ENCODE assay signal across 29 cellular contexts in the genomic region with DNA sequence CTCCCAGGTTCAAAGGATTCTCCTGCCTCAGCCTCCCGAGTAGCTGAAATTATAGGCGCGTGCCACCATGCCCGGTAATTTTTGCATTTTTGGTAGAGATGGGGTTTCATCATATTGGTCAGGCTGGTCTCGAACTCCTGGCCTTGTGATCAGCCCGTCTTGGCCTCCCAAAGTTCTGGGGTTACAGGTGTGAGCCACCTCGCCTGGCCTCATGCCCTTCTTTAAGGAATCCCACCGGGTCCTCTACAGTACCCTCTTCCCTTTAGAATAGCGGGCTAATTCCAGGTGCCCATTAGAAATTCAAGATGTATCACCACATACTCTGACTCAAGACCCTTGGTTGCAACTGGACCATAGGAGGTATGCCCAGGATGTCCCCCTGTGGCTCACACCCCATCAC.
DNase-seq lines count a peak whose midpoint lies in the region; ATAC-seq, FAIRE-seq and TF ChIP-seq lines count a peak whose summit lies in the region.
"Had no signal": no experiment of that assay in that cellular context is flagged by ENCODE, and none has a peak within 500 bp of the region (broad histone marks: within the 10 kb centered on the region; RNA-seq: fewer than 3 reads in every experiment).

No MANE protein-coding gene starts in this region.

- no peaks in the 10 kb centered on the region for H3K27me3 ChIP-seq in H1 (replicated peaks in 1 of 4; ENCODE audit: control insufficient read depth in 3 of 4, extremely low read depth in 1 of 4, insufficient read depth in 3 of 4, low read length in 3 of 4)
- H3K27me3 ChIP-seq: BE2C, BLaER1 had no signal

- TF ChIP-seq RAD21 in H1 (IDR thresholded peaks at IDR 0.05 in 1 of 2, conservative IDR thresholded peaks at IDR 0.05 in 1 of 2; ENCODE audit: low read depth in 2 of 2, low read length in 2 of 2), result no peak

- ATAC-seq in GM19324 (IDR thresholded peaks at IDR 0.05; ENCODE audit: low FRiP score, unreplicated experiment), result no peak
- ATAC-seq: GM12878 had no signal

- H3K27me3 Mint-ChIP-seq in osteocyte (ENCODE audit: unreplicated experiment), result no peaks in the 10 kb centered on the region
- H3K27me3 Mint-ChIP-seq: CD4-positive, CD25-positive, alpha-beta regulatory T cell had no signal

- H4K20me1 ChIP-seq in H1 (replicated peaks in 1 of 2; ENCODE audit: control insufficient read depth in 1 of 2, insufficient read depth in 2 of 2, low read length in 2 of 2), result no peaks in the 10 kb centered on the region
- H4K20me1 ChIP-seq: BLaER1 had no signal

- no peak for TF ChIP-seq EP300 in H1 (IDR thresholded peaks at IDR 0.05; ENCODE audit: borderline replicate concordance in 1 of 2, low read depth in 2 of 2, low read length in 2 of 2)

- H3K27ac Mint-ChIP-seq in osteocyte (ENCODE audit: unreplicated experiment), result no peak overlapping the region
- H3K27ac Mint-ChIP-seq: CD4-positive, alpha-beta memory T cell; CD4-positive, CD25-positive, alpha-beta regulatory T cell; CD8-positive, alpha-beta memory T cell had no signal

- no peaks in the 10 kb centered on the region for H3K79me1 ChIP-seq in H1 (ENCODE audit: low read depth, low read length)

- CTCF ChIA-PET in HEK293 (lab: Yijun Ruan, JAX) (interaction anchor here (0.6 to 1.2 kb wide), 2 partner anchors 9 to 209 kb away, joined by 4 to 5 read pairs; no protein-coding TSS in a partner anchor), H1 (lab: Charles Lee; ENCODE audit: partially characterized antibody) (interaction anchor here (1.2 kb wide), 1 partner anchor 9 kb away, joined by 3 read pairs; no protein-coding TSS in a partner anchor)

- no peak overlapping the region; the same call in 1 of the 2 replicates for H2BK12ac ChIP-seq in H1 (ENCODE audit: low read depth, low read length)

- H2AFZ ChIP-seq in H1 (ENCODE audit: low read length), result no peak overlapping the region

- H3K4me1 Mint-ChIP-seq in osteocyte (ENCODE audit: unreplicated experiment), result no peaks in the 10 kb centered on the region
- H3K4me1 Mint-ChIP-seq: CD14-positive monocyte; CD4-positive, alpha-beta memory T cell; CD4-positive, CD25-positive, alpha-beta regulatory T cell; CD8-positive, alpha-beta memory T cell had no signal

- WGBS in H1 (ENCODE audit: extremely low coverage in 1 of 2, insufficient coverage in 1 of 2, insufficient read length in 1 of 2, insufficient replicate concordance in 2 of 2, low coverage in 1 of 2, low lambda C conversion rate in 2 of 2, missing lambda C conversion rate in 1 of 2), 2 experiments, result 94% methylated on average over 9 of the region's 9 CpGs; no CpG with 5 or more reads in 1 of the 2 experiments

- no peaks in the 10 kb centered on the region for H3K36me3 ChIP-seq in HEK293 (ENCODE audit: control insufficient read depth in 2 of 2, insufficient read depth in 1 of 2, low read length in 2 of 2)
- no peaks in the 10 kb centered on the region for H3K36me3 ChIP-seq in H1 (ENCODE audit: control insufficient read depth in 2 of 4, insufficient read depth in 4 of 4, low read length in 3 of 4)
- H3K36me3 ChIP-seq: BE2C, BLaER1 had no signal

- H3K14ac ChIP-seq in H1 (ENCODE audit: insufficient read length), result no peak overlapping the region

- H3K4me2 ChIP-seq in H1 (ENCODE audit: insufficient read depth in 1 of 2, low read depth in 2 of 2, low read length in 2 of 2), result no peak overlapping the region
- H3K4me2 ChIP-seq: BLaER1 had no signal

- no peaks in the 10 kb centered on the region for H3K36me3 Mint-ChIP-seq in osteocyte (ENCODE audit: unreplicated experiment)
- H3K36me3 Mint-ChIP-seq: CD14-positive monocyte; CD4-positive, alpha-beta memory T cell; CD4-positive, CD25-positive, alpha-beta regulatory T cell; CD8-positive, alpha-beta memory T cell had no signal

- no peak overlapping the region for H2BK20ac ChIP-seq in H1 (ENCODE audit: low read length)

- no peak overlapping the region for H3K4me3 ChIP-seq in HEK293 (ENCODE audit: low read depth, low read length)
- H3K4me3 ChIP-seq in H1 (ENCODE audit: extremely low read depth in 1 of 4, insufficient read depth in 2 of 4, low read depth in 3 of 4, low read length in 4 of 4), result no peak overlapping the region
- H3K4me3 ChIP-seq: BLaER1, GM12878 had no signal

- no peak overlapping the region for H2BK15ac ChIP-seq in H1 (ENCODE audit: low read length)

- no peak for TF ChIP-seq POLR2A in H1 (IDR thresholded peaks at IDR 0.05; ENCODE audit: control extremely low read depth in 1 of 2, low read depth in 2 of 2, low read length in 2 of 2)

- no peaks in the 10 kb centered on the region; the same call in 1 of the 2 replicates for H3K23me2 ChIP-seq in H1 (ENCODE audit: low read depth, low read length)

- POLR2A ChIA-PET in HEK293 (lab: Yijun Ruan, JAX), result no interaction called here
- POLR2A ChIA-PET in H1 (lab: Charles Lee; ENCODE audit: partially characterized antibody), result no interaction called here

- H4K8ac ChIP-seq in H1 (ENCODE audit: extremely low read depth, insufficient read depth, low read length), result no peak overlapping the region

- H3K56ac ChIP-seq in H1 (replicated peaks; ENCODE audit: insufficient read length, low read depth, low read length), result no peak overlapping the region

- peak overlapping the region; percentile 79 for H3K4ac ChIP-seq in H1 (replicated peaks; ENCODE audit: insufficient read length, low read depth, low read length)

- no peak overlapping the region for H3K4me3 Mint-ChIP-seq in osteocyte (ENCODE audit: unreplicated experiment)
- H3K4me3 Mint-ChIP-seq: CD14-positive monocyte; CD4-positive, alpha-beta memory T cell; CD4-positive, CD25-positive, alpha-beta regulatory T cell; CD8-positive, alpha-beta memory T cell had no signal

- no peak overlapping the region for H4K91ac ChIP-seq in H1 (replicated peaks; ENCODE audit: insufficient read length, low read length)

- H3K18ac ChIP-seq in H1 (ENCODE audit: extremely low read depth, low read length), result no peak overlapping the region

- H3K79me2 ChIP-seq in H1 (ENCODE audit: control insufficient read depth in 1 of 2, insufficient read depth in 2 of 2, low read length in 2 of 2), result no peaks in the 10 kb centered on the region

- no peak overlapping the region for H4K5ac ChIP-seq in H1 (ENCODE audit: insufficient read length, low read depth, low read length)

- no peak overlapping the region for H2BK120ac ChIP-seq in H1 (replicated peaks; ENCODE audit: low read depth, low read length)

- H3K9me3 Mint-ChIP-seq in osteocyte (ENCODE audit: unreplicated experiment), result peaks cover 13% of the 10 kb centered on the region

- FAIRE-seq in H1 (lab: Jason Lieb, UNC), result no peak
- FAIRE-seq: A204.1, GM12878, GM12892, GM18507, GM19239 had no signal

- H2BK5ac ChIP-seq in H1 (ENCODE audit: low read depth, low read length), result no peak overlapping the region

- H2AK5ac ChIP-seq in H1 (ENCODE audit: low read depth, low read length), result no peak overlapping the region

- DNase-seq in H1 (ENCODE audit: low read depth in 1 of 2, low spot score in 2 of 2), result no peak
- peak; percentile 73 for DNase-seq in osteocyte (ENCODE audit: extremely low spot score, unreplicated experiment)
- no peak for DNase-seq in NCI-H187 (lab: John Stamatoyannopoulos, UW)
- no peak for DNase-seq in UCSD-AML1 (lab: John Stamatoyannopoulos, UW; ENCODE audit: unreplicated experiment)
- no peak for DNase-seq in NCI-H524 treated with DMSO at 0.1 percent for 48 hours (lab: John Stamatoyannopoulos, UW)
- DNase-seq: 8988T; ACHN; BE2C; C1 segment of cervical spinal cord; CD4-positive, alpha-beta memory T cell; CD4-positive, CD25-positive, alpha-beta regulatory T cell; CD8-positive, alpha-beta memory T cell; COR-L47; DMS 273 treated with DMSO at 0.1 percent for 48 hours; DMS153; DMS53; DMS79; DND-41; EL; GDM1 had no signal

- H3K27ac ChIP-seq in HEK293 (ENCODE audit: extremely low read depth, low read depth, low read length), result no peak overlapping the region
- no peak overlapping the region for H3K27ac ChIP-seq in H1 (ENCODE audit: low read depth, low read length)
- H3K27ac ChIP-seq: BLaER1 had no signal

- H3K4me1 ChIP-seq in HEK293 (ENCODE audit: control insufficient read depth, insufficient read depth, low read length), result peaks cover 6% of the 10 kb centered on the region
- peaks cover 0 to 3% (median 0%) of the 10 kb centered on the region in 4 experiments; a peak in 1 of 7 replicates for H3K4me1 ChIP-seq in H1 (replicated peaks in 1 of 4; ENCODE audit: control insufficient read depth in 3 of 4, insufficient read depth in 4 of 4, low read length in 3 of 4)
- H3K4me1 ChIP-seq: BLaER1 had no signal

- TF ChIP-seq CTCF in HEK293 (tag by site-specific recombination; IDR thresholded peaks at IDR 0.05), result no peak
- no peak for TF ChIP-seq CTCF in H1 (IDR thresholded peaks at IDR 0.05; ENCODE audit: control extremely low read depth in 1 of 3, insufficient read depth in 1 of 3, low read depth in 1 of 3, low read length in 3 of 3)
- no peak for TF ChIP-seq CTCF in osteocyte (IDR thresholded peaks at IDR 0.05)

- no peaks in the 10 kb centered on the region for H3K9me3 ChIP-seq in HEK293 (ENCODE audit: control insufficient read depth, insufficient read depth, low read depth, low read length)
- H3K9me3 ChIP-seq in H1 (ENCODE audit: insufficient read depth in 2 of 2, low read depth in 1 of 2, low read length in 1 of 2), result no peaks in the 10 kb centered on the region
- H3K9me3 ChIP-seq: BE2C, BLaER1 had no signal

- H3K9ac ChIP-seq in H1 (replicated peaks in 1 of 4; ENCODE audit: extremely low read depth in 1 of 4, low read depth in 3 of 4, low read length in 3 of 4), result no peak overlapping the region
- H3K9ac ChIP-seq: BLaER1 had no signal

- H3K23ac ChIP-seq in H1 (ENCODE audit: insufficient read length), result no peak overlapping the region

TF ChIP-seq in H1, 55 proteins besides CTCF, POLR2A, EP300 and RAD21:
- TF ChIP-seq, protein P1, sequence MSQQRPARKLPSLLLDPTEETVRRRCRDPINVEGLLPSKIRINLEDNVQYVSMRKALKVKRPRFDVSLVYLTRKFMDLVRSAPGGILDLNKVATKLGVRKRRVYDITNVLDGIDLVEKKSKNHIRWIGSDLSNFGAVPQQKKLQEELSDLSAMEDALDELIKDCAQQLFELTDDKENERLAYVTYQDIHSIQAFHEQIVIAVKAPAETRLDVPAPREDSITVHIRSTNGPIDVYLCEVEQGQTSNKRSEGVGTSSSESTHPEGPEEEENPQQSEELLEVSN (IDR thresholded peaks at IDR 0.05), result no peak
- TF ChIP-seq MAX (IDR thresholded peaks at IDR 0.05), result no peak
- TF ChIP-seq USF2 (IDR thresholded peaks at IDR 0.05; ENCODE audit: low read length), result no peak
- no peak for TF ChIP-seq GTF2F1 (IDR thresholded peaks at IDR 0.05; ENCODE audit: borderline replicate concordance, low read depth, low read length)
- TF ChIP-seq TEAD4 (IDR thresholded peaks at IDR 0.05; ENCODE audit: low read depth, low read length), result no peak
TF ChIP-seq in H1: peak in this region for 0.
